ENCODE assay signal across 11 cellular contexts in the genomic region with DNA sequence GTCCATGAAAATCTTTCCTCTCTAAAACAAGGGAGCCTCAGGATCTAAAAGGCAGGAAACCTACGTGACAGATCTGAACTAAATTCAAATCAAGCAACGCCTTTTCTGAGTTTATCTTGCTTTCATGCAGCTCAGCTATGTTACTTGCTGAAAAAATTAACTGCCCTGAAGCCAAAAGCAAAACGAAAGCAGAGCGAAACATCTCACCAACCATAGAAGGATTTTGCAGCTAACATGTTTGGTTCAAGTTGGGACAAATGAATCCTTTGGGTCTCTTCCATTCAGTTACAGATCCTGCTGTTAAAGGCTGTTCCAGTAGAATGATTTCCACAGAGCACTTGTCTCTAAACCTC. TPM values are rescaled to one million over a fixed set of nuclear protein-coding genes. Genes with fewer than 3 reads are reported as not detected.
DNase-seq lines count a peak whose midpoint lies in the region; ATAC-seq and TF ChIP-seq lines count a peak whose summit lies in the region.
"Had no signal": no experiment of that assay in that cellular context is flagged by ENCODE, and none has a peak within 500 bp of the region (broad histone marks: within the 10 kb centered on the region; RNA-seq: fewer than 3 reads in every experiment).

No MANE protein-coding gene starts in this region.

- H3K27me3 Mint-ChIP-seq in activated T-cell treated with anti-CD3 and anti-CD28 coated beads, Interleukin-2, amount 50 U/mL, for 72 hours (ENCODE audit: low read depth) = peaks cover 11% of the 10 kb centered on the region

- H3K4me3 ChIP-seq in GM12865 (ENCODE audit: low read depth, low read length) = peak overlapping the region; percentile 75
- H3K4me3 ChIP-seq in NB4 (ENCODE audit: low read depth, low read length) = peak overlapping the region; percentile 68
- H3K4me3 ChIP-seq in epithelial cell of proximal tubule (ENCODE audit: low read depth, low read length) = peak overlapping the region; percentile 14
- H3K4me3 ChIP-seq in trophoblast cell (ENCODE audit: low read depth, low read length) = no peak overlapping the region

- TF ChIP-seq POLR2A in NB4 (IDR thresholded peaks at IDR 0.05; ENCODE audit: extremely low read depth, insufficient read length) = no peak

- H3K9ac ChIP-seq in trophoblast cell (ENCODE audit: low read length) = no peak overlapping the region

- H3K9me3 ChIP-seq in trophoblast cell (ENCODE audit: insufficient read depth, low read depth, low read length) = peaks cover 2% of the 10 kb centered on the region

- no peak overlapping the region for H3K27ac Mint-ChIP-seq in activated T-cell treated with anti-CD3 and anti-CD28 coated beads, Interleukin-2, amount 50 U/mL, for 72 hours
- H3K27ac Mint-ChIP-seq: immature natural killer cell had no signal

- H3K27ac ChIP-seq in trophoblast cell (ENCODE audit: low read depth, low read length) = no peak overlapping the region

- H4K12ac ChIP-seq in trophoblast cell (ENCODE audit: low read depth, low read length) = no peak overlapping the region

- H3K79me2 ChIP-seq in trophoblast cell (ENCODE audit: control insufficient read depth, insufficient read depth, low read length, poor library complexity) = no peaks in the 10 kb centered on the region

- no peaks in the 10 kb centered on the region for H3K36me3 Mint-ChIP-seq in activated T-cell treated with anti-CD3 and anti-CD28 coated beads, Interleukin-2, amount 50 U/mL, for 72 hours (ENCODE audit: insufficient read depth in 2 of 2)
- H3K36me3 Mint-ChIP-seq: immature natural killer cell had no signal

- no peak overlapping the region for H3K23ac ChIP-seq in trophoblast cell (ENCODE audit: low read length)

- TF ChIP-seq CTCF in GM12865 (IDR thresholded peaks at IDR 0.05; ENCODE audit: insufficient read depth, low read depth, low read length, missing control alignments) (no peak), NB4 (IDR thresholded peaks at IDR 0.05; ENCODE audit: low read depth, low read length) (no peak), epithelial cell of proximal tubule (conservative IDR thresholded peaks at IDR 0.05; ENCODE audit: low read depth, low read length) (no peak)

- H3K4me3 Mint-ChIP-seq in activated T-cell treated with anti-CD3 and anti-CD28 coated beads, Interleukin-2, amount 50 U/mL, for 72 hours = no peak overlapping the region
- H3K4me3 Mint-ChIP-seq: immature natural killer cell had no signal

- DNase-seq in GM12865 (ENCODE audit: low read depth) (peak; percentile 48), NB4 (ENCODE audit: low read depth) (peak; percentile 46), epithelial cell of proximal tubule (ENCODE audit: low read depth) (no peak), trophoblast cell (peak; percentile 16 to 59), GM19240 (ENCODE audit: insufficient read length, low spot score) (no peak)
- DNase-seq in activated T-cell treated with anti-CD3 and anti-CD28 coated beads, Interleukin-2, amount 50 U/mL, for 72 hours = no peak
- DNase-seq: activated CD4-positive, alpha-beta T cell treated with anti-CD3 and anti-CD28 coated beads, Interleukin-2, amount 50 U/mL, for 1 hour; immature natural killer cell; NCI-H774 had no signal

- H2AFZ ChIP-seq in trophoblast cell (ENCODE audit: insufficient read depth, low read length, poor library complexity) = no peak overlapping the region

- no peak overlapping the region for H2BK120ac ChIP-seq in trophoblast cell (ENCODE audit: insufficient read depth, low read length, poor library complexity)

- no peaks in the 10 kb centered on the region for H3K9me3 Mint-ChIP-seq in activated T-cell treated with anti-CD3 and anti-CD28 coated beads, Interleukin-2, amount 50 U/mL, for 72 hours
- H3K9me3 Mint-ChIP-seq: immature natural killer cell had no signal

- no peak for ATAC-seq in activated T-cell treated with anti-CD3 and anti-CD28 coated beads, Interleukin-2, amount 50 U/mL, for 72 hours (replicated peaks in 1 of 2)
- ATAC-seq in HG02840 (IDR thresholded peaks at IDR 0.05; ENCODE audit: low FRiP score, unreplicated experiment) = no peak
- no peak for ATAC-seq in GM19395 (IDR thresholded peaks at IDR 0.05; ENCODE audit: unreplicated experiment)

- WGBS in trophoblast cell (ENCODE audit: extremely low coverage, insufficient coverage, insufficient read length) = no CpG with 5 or more reads among the region's 4 CpGs

- H2AK5ac ChIP-seq in trophoblast cell (ENCODE audit: low read length) = no peak overlapping the region

- H2BK5ac ChIP-seq in trophoblast cell (ENCODE audit: low read depth, low read length, poor library complexity) = no peak overlapping the region

- peaks cover 17% of the 10 kb centered on the region for H3K4me1 Mint-ChIP-seq in activated T-cell treated with anti-CD3 and anti-CD28 coated beads, Interleukin-2, amount 50 U/mL, for 72 hours (ENCODE audit: low read depth)
- H3K4me1 Mint-ChIP-seq: immature natural killer cell had no signal

- H3K36me3 ChIP-seq in trophoblast cell (ENCODE audit: control insufficient read depth in 1 of 2, insufficient read depth in 2 of 2, low read length in 2 of 2) = no peaks in the 10 kb centered on the region

- H3K4me1 ChIP-seq in trophoblast cell (ENCODE audit: control insufficient read depth in 1 of 2, insufficient read depth in 2 of 2, low read length in 2 of 2) = no peaks in the 10 kb centered on the region

- no peaks in the 10 kb centered on the region for H3K79me1 ChIP-seq in trophoblast cell (ENCODE audit: low read length)

- no peak overlapping the region for H3K18ac ChIP-seq in trophoblast cell (ENCODE audit: low read length)

- no peak overlapping the region for H4K91ac ChIP-seq in trophoblast cell (ENCODE audit: low read depth, low read length)

- H3K4me2 ChIP-seq in trophoblast cell (ENCODE audit: low read length) = no peak overlapping the region

- no peak overlapping the region for H4K8ac ChIP-seq in trophoblast cell (ENCODE audit: low read depth, low read length)

- no peaks in the 10 kb centered on the region for H3K27me3 ChIP-seq in trophoblast cell (ENCODE audit: insufficient read depth, low read length)

- no peak overlapping the region for H3K14ac ChIP-seq in trophoblast cell (ENCODE audit: low read length)

- no peak overlapping the region for H2BK12ac ChIP-seq in trophoblast cell (ENCODE audit: low read length)

- H3K4ac ChIP-seq in trophoblast cell (ENCODE audit: low read depth, low read length) = no peak overlapping the region

RNA-seq across cellular contexts. Expression of gene SLC2A5, which starts 0.5 kb away (rescaled TPM):
- total RNA-seq in epithelial cell of proximal tubule = not detected in 2 replicates
- 0.12 and 0.16 TPM in 2 replicates for polyA plus RNA-seq in trophoblast cell (2013)
- not detected for total RNA-seq in activated T-cell treated with anti-CD3 and anti-CD28 coated beads, Interleukin-2, amount 50 U/mL, for 72 hours

RNA-seq across cellular contexts. Expression of gene SLC2A7, which starts 42.7 kb away (rescaled TPM):
- total RNA-seq in epithelial cell of proximal tubule = not detected in 2 replicates
- not detected in 2 replicates for polyA plus RNA-seq in trophoblast cell (2013)
- total RNA-seq in activated T-cell treated with anti-CD3 and anti-CD28 coated beads, Interleukin-2, amount 50 U/mL, for 72 hours = under 1 TPM in 1 of 2 donors, not detected in 1; 0.22 TPM
- polyA plus RNA-seq: immature natural killer cell had no signal

RNA-seq across cellular contexts. Expression of gene GPR157, which starts 60.0 kb away (rescaled TPM):
- total RNA-seq in epithelial cell of proximal tubule = 1.7 and 3.0 TPM in 2 replicates
- polyA plus RNA-seq in trophoblast cell (2013) = 24.0 and 27.8 TPM in 2 replicates
- 1 to 10 TPM; 5.9 to 7.5 TPM for total RNA-seq in activated T-cell treated with anti-CD3 and anti-CD28 coated beads, Interleukin-2, amount 50 U/mL, for 72 hours

Comparison
In these comparisons a context has a peak if more than half of its experiments do, and no peak if none do; other contexts are left out.
1. DNase-seq: peak in GM12865 (single experiment), NB4 (single experiment) and trophoblast cell (2 of 2); none in epithelial cell of proximal tubule (single experiment), GM19240 (single experiment) and activated T-cell treated with anti-CD3 and anti-CD28 coated beads, Interleukin-2, amount 50 U/mL, for 72 hours (0 of 2).